Comparison of ENCODE assay signal across 12 cellular contexts in genomic region chr3:173066044-173066679, GRCh38.
DNase-seq lines count a peak whose midpoint lies in the region; ATAC-seq, FAIRE-seq and TF ChIP-seq lines count a peak whose summit lies in the region.
"Had no signal": no experiment of that assay in that cellular context is flagged by ENCODE, and none has a peak within 500 bp of the region (broad histone marks: within the 10 kb centered on the region; RNA-seq: fewer than 3 reads in every experiment).

No MANE protein-coding gene starts in this region.

- H3K9me3 ChIP-seq in GM12878 (replicated peaks; ENCODE audit: control insufficient read depth, insufficient read depth, low read length): no peaks in the 10 kb centered on the region
- H3K9me3 ChIP-seq in mucosa of descending colon: no peaks in the 10 kb centered on the region

- intact Hi-C loops in GM12878 (cut with micrococcal nuclease; ENCODE audit: unreplicated experiment) (no loop called here), mucosa of descending colon (cut with DNase I, micrococcal nuclease) (no loop called here)

- CTCF ChIA-PET in GM12878 (lab: Yijun Ruan, JAX) (no interaction called here), HEK293T (lab: Yijun Ruan, JAX) (no interaction called here)

- no peaks in the 10 kb centered on the region for H3K36me3 ChIP-seq in GM12878 (ENCODE audit: control insufficient read depth in 2 of 2, insufficient read depth in 2 of 2, low read length in 1 of 2)
- H3K36me3 ChIP-seq in mucosa of descending colon (ENCODE audit: low read depth): no peaks in the 10 kb centered on the region

- no peak for FAIRE-seq in GM12878 (lab: Jason Lieb, UNC)
- FAIRE-seq: islet of Langerhans had no signal

- RAD21 ChIA-PET in GM12878 (lab: Charles Lee; ENCODE audit: unreplicated experiment): no interaction called here

- no peak overlapping the region for H2AFZ ChIP-seq in GM12878 (ENCODE audit: control insufficient read depth, low read depth, low read length)

- no TSS peak for BruUV-seq in GM12878 (replicated peaks; lab: Mats Ljungman, UMichigan)

- TF ChIP-seq CTCF in GM12878 (IDR thresholded peaks at IDR 0.05 in 2 of 3, conservative IDR thresholded peaks at IDR 0.05 in 1 of 3; ENCODE audit: control insufficient read depth in 2 of 3, extremely low read depth in 1 of 3, insufficient read depth in 1 of 3, low read depth in 3 of 3, low read length in 3 of 3) (no peak), mucosa of descending colon (IDR thresholded peaks at IDR 0.05) (no peak)

- H3K27me3 ChIP-seq in GM12878 (replicated peaks in 1 of 2; ENCODE audit: control insufficient read depth in 2 of 2, insufficient read depth in 2 of 2, low read length in 1 of 2): no peaks in the 10 kb centered on the region

- SMC1A ChIA-PET in GM12878 (lab: Charles Lee; ENCODE audit: uncharacterized antibody, unreplicated experiment): no interaction called here

- no peak overlapping the region for H3K27ac ChIP-seq in GM12878 (ENCODE audit: control insufficient read depth, insufficient read depth)

- TF ChIP-seq RAD21 in GM12878 (IDR thresholded peaks at IDR 0.05; ENCODE audit: insufficient read depth, low read depth, low read length): no peak

- peak; percentile 22 for ATAC-seq in GM12878
- peak; percentile 41 for ATAC-seq in mucosa of descending colon
- no peak for ATAC-seq in GM18858 (IDR thresholded peaks at IDR 0.05; ENCODE audit: unreplicated experiment)
- no peak for ATAC-seq in HG02588 (IDR thresholded peaks at IDR 0.05; ENCODE audit: unreplicated experiment)

- H4K20me1 ChIP-seq in GM12878 (ENCODE audit: control insufficient read depth, insufficient read depth): no peaks in the 10 kb centered on the region

- H3K9ac ChIP-seq in GM12878 (ENCODE audit: control insufficient read depth, insufficient read depth, low read length): no peak overlapping the region

- H3K4me1 ChIP-seq in GM12878 (ENCODE audit: control insufficient read depth, insufficient read depth, low read length): no peaks in the 10 kb centered on the region
- H3K4me1 ChIP-seq in mucosa of descending colon (ENCODE audit: low read depth): no peaks in the 10 kb centered on the region

- POLR2A ChIA-PET in GM12878 (lab: Charles Lee): no interaction called here
- POLR2A ChIA-PET in HEK293T (lab: Yijun Ruan, JAX): no interaction called here

- DNase-seq in GM03348 (ENCODE audit: low spot score) (peak; percentile 29), NCI-H1092 treated with DMSO at 0.1 percent for 48 hours (lab: John Stamatoyannopoulos, UW) (peak; percentile 12), GM12878 (ENCODE audit: low read depth, low spot score) (no peak), mucosa of descending colon (peak in 1 of 3 donors; percentile 24), NCI-H2227 (lab: John Stamatoyannopoulos, UW; ENCODE audit: unreplicated experiment) (no peak), HEK293T (ENCODE audit: extremely low spot score) (no peak)
- DNase-seq: activated T-cell treated with anti-CD3 and anti-CD28 coated beads, Interleukin-2, amount 50 U/mL, for 1 hour; DMS153; NCI-H1436 treated with DMSO at 0.1 percent for 48 hours had no signal

- H3K4me3 ChIP-seq in GM12878 (no peak overlapping the region), mucosa of descending colon (no peak overlapping the region)

- WGBS in GM12878 (ENCODE audit: insufficient coverage, insufficient replicate concordance, low lambda C conversion rate, missing lambda C conversion rate): 0% methylated on average over 3 of the region's 3 CpGs

- TF ChIP-seq EP300 in GM12878 (IDR thresholded peaks at IDR 0.05; ENCODE audit: borderline replicate concordance in 1 of 2, control insufficient read depth in 1 of 2, low read depth in 2 of 2, low read length in 2 of 2): no peak

- no peaks in the 10 kb centered on the region for H3K79me2 ChIP-seq in GM12878 (ENCODE audit: control insufficient read depth, insufficient read depth, low read length)

- TF ChIP-seq POLR2A in GM12878 (IDR thresholded peaks at IDR 0.05; ENCODE audit: low read depth, low read length): no peak

- no peak overlapping the region for H3K4me2 ChIP-seq in GM12878 (ENCODE audit: control insufficient read depth, insufficient read depth)

- in situ Hi-C loops in GM12878 (cut with MboI): no loop called here

TF ChIP-seq in GM12878, 131 proteins besides CTCF, POLR2A, EP300 and RAD21:
- TF ChIP-seq REST (IDR thresholded peaks at IDR 0.05; ENCODE audit: low read depth, low read length) (peak; percentile 58; the same call in 1 of the 2 replicates), ZSCAN29 (IDR thresholded peaks at IDR 0.05) (no peak)

TF ChIP-seq in HEK293T, 16 proteins besides CTCF, POLR2A, EP300 and RAD21:
- TF ChIP-seq TARDBP (IDR thresholded peaks at IDR 0.05): no peak
- no peak for TF ChIP-seq NFRKB (IDR thresholded peaks at IDR 0.05)
- no peak for TF ChIP-seq FOXA1 (IDR thresholded peaks at IDR 0.05)
- TF ChIP-seq FOXM1 (IDR thresholded peaks at IDR 0.05; ENCODE audit: borderline replicate concordance): no peak
- no peak for TF ChIP-seq PKNOX1 (IDR thresholded peaks at IDR 0.05)
- no peak for TF ChIP-seq SUZ12 (IDR thresholded peaks at IDR 0.05)
- TF ChIP-seq L3MBTL2 (conservative IDR thresholded peaks at IDR 0.05): no peak
- no peak for TF ChIP-seq ZNF384 (IDR thresholded peaks at IDR 0.05)
- TF ChIP-seq HDGF (IDR thresholded peaks at IDR 0.05; ENCODE audit: borderline replicate concordance): no peak
- no peak for TF ChIP-seq BHLHE40 (IDR thresholded peaks at IDR 0.05; ENCODE audit: borderline replicate concordance)
- TF ChIP-seq ARNT (IDR thresholded peaks at IDR 0.05): no peak
- no peak for TF ChIP-seq CTBP1 (IDR thresholded peaks at IDR 0.05; ENCODE audit: borderline replicate concordance)
- TF ChIP-seq LEF1 (IDR thresholded peaks at IDR 0.05; ENCODE audit: borderline replicate concordance): no peak
- TF ChIP-seq ELF4 (IDR thresholded peaks at IDR 0.05): no peak
- TF ChIP-seq FOXK2 (IDR thresholded peaks at IDR 0.05): no peak
- no peak for TF ChIP-seq SP1 (IDR thresholded peaks at IDR 0.05)

Comparison
In these comparisons a context has a peak if more than half of its experiments do, and no peak if none do; other contexts are left out.
1. DNase-seq: peak in GM03348 (single experiment) and NCI-H1092 treated with DMSO at 0.1 percent for 48 hours (single experiment); none in GM12878 (single experiment), NCI-H2227 (single experiment) and HEK293T (single experiment).
2. ATAC-seq: peak in GM12878 (single experiment) and mucosa of descending colon (single experiment); none in GM18858 (single experiment) and HG02588 (single experiment).